In genomic region chr22:24400037-24400725, GRCh38 we compare ENCODE assay signal across 1 cellular context.
A peak's percentile ranks its signal among the peaks of the same experiment; 100 is the strongest.
TF ChIP-seq lines count a peak whose summit lies in the region.

No MANE protein-coding gene starts in this region.

TF ChIP-seq in GM12878, 131 proteins besides CTCF, POLR2A, EP300 and RAD21 (continued from another document and continues in another):
- TF ChIP-seq, protein P1, sequence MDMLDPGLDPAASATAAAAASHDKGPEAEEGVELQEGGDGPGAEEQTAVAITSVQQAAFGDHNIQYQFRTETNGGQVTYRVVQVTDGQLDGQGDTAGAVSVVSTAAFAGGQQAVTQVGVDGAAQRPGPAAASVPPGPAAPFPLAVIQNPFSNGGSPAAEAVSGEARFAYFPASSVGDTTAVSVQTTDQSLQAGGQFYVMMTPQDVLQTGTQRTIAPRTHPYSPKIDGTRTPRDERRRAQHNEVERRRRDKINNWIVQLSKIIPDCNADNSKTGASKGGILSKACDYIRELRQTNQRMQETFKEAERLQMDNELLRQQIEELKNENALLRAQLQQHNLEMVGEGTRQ (IDR thresholded peaks at IDR 0.05; ENCODE audit: borderline replicate concordance, low read depth, low read length), result no peak
- TF ChIP-seq WRNIP1 (IDR thresholded peaks at IDR 0.05; ENCODE audit: borderline replicate concordance, low read depth, low read length) (no peak), ZNF274 (IDR thresholded peaks at IDR 0.05; ENCODE audit: insufficient read depth, insufficient read length) (no peak), NRF1 (conservative IDR thresholded peaks at IDR 0.05; ENCODE audit: low read depth, low read length) (no peak), SUZ12 (IDR thresholded peaks at IDR 0.05; ENCODE audit: unreplicated experiment) (no peak), MEF2B (IDR thresholded peaks at IDR 0.05; ENCODE audit: partially characterized antibody, poor library complexity, severe bottlenecking) (no peak), EED (IDR thresholded peaks at IDR 0.05; ENCODE audit: low read depth) (peak; percentile 48; the same call in 1 of the 2 replicates), NFYA (IDR thresholded peaks at IDR 0.05; ENCODE audit: borderline replicate concordance, low read depth, low read length) (no peak), CEBPZ (IDR thresholded peaks at IDR 0.05; ENCODE audit: low read depth, low read length) (no peak), REST (IDR thresholded peaks at IDR 0.05; ENCODE audit: low read depth, low read length) (no peak), STAT3 (IDR thresholded peaks at IDR 0.05; ENCODE audit: low read depth, low read length) (no peak), YBX1 (IDR thresholded peaks at IDR 0.05) (no peak), ZNF217 (IDR thresholded peaks at IDR 0.05) (0 out of 2 replicates have a peak, but pooled peaks have one; percentile 31), IRF3 (IDR thresholded peaks at IDR 0.05) (no peak), ATF3 (IDR thresholded peaks at IDR 0.05; ENCODE audit: borderline replicate concordance, extremely low read depth, low read depth, low read length) (no peak), HCFC1 (IDR thresholded peaks at IDR 0.05; ENCODE audit: low read length) (no peak), SIN3A (IDR thresholded peaks at IDR 0.05; ENCODE audit: low read depth, low read length) (no peak), POLR2AphosphoS5 (IDR thresholded peaks at IDR 0.05; ENCODE audit: low read length) (peak; percentile 31; the same call in 1 of the 2 replicates), NFXL1 (IDR thresholded peaks at IDR 0.05; ENCODE audit: borderline replicate concordance) (no peak), RELA (IDR thresholded peaks at IDR 0.05; ENCODE audit: borderline replicate concordance, partially characterized antibody) (no peak), NBN (IDR thresholded peaks at IDR 0.05) (no peak)
- TF ChIP-seq, protein P2, sequence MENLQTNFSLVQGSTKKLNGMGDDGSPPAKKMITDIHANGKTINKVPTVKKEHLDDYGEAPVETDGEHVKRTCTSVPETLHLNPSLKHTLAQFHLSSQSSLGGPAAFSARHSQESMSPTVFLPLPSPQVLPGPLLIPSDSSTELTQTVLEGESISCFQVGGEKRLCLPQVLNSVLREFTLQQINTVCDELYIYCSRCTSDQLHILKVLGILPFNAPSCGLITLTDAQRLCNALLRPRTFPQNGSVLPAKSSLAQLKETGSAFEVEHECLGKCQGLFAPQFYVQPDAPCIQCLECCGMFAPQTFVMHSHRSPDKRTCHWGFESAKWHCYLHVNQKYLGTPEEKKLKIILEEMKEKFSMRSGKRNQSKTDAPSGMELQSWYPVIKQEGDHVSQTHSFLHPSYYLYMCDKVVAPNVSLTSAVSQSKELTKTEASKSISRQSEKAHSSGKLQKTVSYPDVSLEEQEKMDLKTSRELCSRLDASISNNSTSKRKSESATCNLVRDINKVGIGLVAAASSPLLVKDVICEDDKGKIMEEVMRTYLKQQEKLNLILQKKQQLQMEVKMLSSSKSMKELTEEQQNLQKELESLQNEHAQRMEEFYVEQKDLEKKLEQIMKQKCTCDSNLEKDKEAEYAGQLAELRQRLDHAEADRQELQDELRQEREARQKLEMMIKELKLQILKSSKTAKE (IDR thresholded peaks at IDR 0.05; ENCODE audit: low read depth, poor library complexity, severe bottlenecking), result no peak
- TF ChIP-seq, protein P3, sequence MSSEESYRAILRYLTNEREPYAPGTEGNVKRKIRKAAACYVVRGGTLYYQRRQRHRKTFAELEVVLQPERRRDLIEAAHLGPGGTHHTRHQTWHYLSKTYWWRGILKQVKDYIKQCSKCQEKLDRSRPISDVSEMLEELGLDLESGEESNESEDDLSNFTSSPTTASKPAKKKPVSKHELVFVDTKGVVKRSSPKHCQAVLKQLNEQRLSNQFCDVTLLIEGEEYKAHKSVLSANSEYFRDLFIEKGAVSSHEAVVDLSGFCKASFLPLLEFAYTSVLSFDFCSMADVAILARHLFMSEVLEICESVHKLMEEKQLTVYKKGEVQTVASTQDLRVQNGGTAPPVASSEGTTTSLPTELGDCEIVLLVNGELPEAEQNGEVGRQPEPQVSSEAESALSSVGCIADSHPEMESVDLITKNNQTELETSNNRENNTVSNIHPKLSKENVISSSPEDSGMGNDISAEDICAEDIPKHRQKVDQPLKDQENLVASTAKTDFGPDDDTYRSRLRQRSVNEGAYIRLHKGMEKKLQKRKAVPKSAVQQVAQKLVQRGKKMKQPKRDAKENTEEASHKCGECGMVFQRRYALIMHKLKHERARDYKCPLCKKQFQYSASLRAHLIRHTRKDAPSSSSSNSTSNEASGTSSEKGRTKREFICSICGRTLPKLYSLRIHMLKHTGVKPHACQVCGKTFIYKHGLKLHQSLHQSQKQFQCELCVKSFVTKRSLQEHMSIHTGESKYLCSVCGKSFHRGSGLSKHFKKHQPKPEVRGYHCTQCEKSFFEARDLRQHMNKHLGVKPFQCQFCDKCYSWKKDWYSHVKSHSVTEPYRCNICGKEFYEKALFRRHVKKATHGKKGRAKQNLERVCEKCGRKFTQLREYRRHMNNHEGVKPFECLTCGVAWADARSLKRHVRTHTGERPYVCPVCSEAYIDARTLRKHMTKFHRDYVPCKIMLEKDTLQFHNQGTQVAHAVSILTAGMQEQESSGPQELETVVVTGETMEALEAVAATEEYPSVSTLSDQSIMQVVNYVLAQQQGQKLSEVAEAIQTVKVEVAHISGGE (CRISPR knock-in tag; IDR thresholded peaks at IDR 0.05), result no peak
- TF ChIP-seq, protein P4, sequence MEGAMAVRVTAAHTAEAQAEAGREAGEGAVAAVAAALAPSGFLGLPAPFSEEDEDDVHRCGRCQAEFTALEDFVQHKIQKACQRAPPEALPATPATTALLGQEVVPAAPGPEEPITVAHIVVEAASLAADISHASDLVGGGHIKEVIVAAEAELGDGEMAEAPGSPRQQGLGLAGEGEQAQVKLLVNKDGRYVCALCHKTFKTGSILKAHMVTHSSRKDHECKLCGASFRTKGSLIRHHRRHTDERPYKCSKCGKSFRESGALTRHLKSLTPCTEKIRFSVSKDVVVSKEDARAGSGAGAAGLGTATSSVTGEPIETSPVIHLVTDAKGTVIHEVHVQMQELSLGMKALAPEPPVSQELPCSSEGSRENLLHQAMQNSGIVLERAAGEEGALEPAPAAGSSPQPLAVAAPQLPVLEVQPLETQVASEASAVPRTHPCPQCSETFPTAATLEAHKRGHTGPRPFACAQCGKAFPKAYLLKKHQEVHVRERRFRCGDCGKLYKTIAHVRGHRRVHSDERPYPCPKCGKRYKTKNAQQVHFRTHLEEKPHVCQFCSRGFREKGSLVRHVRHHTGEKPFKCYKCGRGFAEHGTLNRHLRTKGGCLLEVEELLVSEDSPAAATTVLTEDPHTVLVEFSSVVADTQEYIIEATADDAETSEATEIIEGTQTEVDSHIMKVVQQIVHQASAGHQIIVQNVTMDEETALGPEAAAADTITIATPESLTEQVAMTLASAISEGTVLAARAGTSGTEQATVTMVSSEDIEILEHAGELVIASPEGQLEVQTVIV (IDR thresholded peaks at IDR 0.05; ENCODE audit: borderline replicate concordance, partially characterized antibody), result no peak
- TF ChIP-seq, protein P5, sequence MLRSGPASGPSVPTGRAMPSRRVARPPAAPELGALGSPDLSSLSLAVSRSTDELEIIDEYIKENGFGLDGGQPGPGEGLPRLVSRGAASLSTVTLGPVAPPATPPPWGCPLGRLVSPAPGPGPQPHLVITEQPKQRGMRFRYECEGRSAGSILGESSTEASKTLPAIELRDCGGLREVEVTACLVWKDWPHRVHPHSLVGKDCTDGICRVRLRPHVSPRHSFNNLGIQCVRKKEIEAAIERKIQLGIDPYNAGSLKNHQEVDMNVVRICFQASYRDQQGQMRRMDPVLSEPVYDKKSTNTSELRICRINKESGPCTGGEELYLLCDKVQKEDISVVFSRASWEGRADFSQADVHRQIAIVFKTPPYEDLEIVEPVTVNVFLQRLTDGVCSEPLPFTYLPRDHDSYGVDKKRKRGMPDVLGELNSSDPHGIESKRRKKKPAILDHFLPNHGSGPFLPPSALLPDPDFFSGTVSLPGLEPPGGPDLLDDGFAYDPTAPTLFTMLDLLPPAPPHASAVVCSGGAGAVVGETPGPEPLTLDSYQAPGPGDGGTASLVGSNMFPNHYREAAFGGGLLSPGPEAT (IDR thresholded peaks at IDR 0.05; ENCODE audit: low read depth), result peak; percentile 69
- TF ChIP-seq, protein P6, sequence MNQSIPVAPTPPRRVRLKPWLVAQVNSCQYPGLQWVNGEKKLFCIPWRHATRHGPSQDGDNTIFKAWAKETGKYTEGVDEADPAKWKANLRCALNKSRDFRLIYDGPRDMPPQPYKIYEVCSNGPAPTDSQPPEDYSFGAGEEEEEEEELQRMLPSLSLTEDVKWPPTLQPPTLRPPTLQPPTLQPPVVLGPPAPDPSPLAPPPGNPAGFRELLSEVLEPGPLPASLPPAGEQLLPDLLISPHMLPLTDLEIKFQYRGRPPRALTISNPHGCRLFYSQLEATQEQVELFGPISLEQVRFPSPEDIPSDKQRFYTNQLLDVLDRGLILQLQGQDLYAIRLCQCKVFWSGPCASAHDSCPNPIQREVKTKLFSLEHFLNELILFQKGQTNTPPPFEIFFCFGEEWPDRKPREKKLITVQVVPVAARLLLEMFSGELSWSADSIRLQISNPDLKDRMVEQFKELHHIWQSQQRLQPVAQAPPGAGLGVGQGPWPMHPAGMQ (IDR thresholded peaks at IDR 0.05; ENCODE audit: borderline replicate concordance), result no peak
